1 cellular context compared by ENCODE assay signal in the genomic region with DNA sequence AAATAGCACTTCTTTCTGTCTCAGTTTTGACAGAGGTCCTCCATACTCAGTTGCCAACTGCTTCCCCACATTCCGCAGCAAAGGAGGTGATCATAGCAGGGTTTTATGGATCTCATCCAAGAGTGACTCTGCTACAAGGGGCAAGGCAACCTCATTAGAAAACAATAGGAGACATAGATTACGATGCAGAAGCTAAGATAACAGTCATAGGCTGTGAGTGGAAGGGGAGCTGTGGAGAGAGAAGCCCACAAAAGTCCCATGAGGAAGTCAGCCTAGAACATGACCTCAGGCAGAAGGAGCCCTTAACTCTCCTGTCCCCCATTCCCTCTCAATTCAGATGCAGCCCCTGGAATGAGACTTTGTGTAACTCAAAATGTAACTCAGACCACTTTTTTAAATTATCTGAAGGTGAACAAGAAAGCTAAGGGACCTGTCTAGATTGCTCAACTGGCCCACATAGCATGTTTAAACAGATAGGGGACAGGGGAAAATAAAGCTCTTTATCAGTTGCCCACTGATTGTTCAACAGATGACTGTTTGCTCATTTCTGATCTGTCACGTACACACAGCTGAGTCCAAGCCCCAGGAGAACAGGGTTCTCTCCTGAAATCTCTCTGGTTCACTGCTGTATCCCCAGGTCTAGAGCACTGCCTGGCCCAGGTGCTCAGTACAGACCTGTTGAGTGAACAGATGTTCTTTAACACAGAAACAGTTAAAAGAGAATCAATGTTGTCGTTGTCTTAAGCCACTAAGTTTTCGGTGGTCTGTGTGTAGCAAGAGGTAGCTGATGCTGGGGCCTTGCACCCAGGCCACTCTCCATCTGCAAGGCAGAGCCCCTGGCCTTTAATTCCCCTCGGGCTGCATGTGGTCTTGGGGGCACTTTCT.
TF ChIP-seq lines count a peak whose summit lies in the region.

No MANE protein-coding gene starts in this region.

TF ChIP-seq in HepG2, 621 proteins besides CTCF, POLR2A, EP300 and RAD21 (continued from another document and continues in another):
- TF ChIP-seq, protein P1, sequence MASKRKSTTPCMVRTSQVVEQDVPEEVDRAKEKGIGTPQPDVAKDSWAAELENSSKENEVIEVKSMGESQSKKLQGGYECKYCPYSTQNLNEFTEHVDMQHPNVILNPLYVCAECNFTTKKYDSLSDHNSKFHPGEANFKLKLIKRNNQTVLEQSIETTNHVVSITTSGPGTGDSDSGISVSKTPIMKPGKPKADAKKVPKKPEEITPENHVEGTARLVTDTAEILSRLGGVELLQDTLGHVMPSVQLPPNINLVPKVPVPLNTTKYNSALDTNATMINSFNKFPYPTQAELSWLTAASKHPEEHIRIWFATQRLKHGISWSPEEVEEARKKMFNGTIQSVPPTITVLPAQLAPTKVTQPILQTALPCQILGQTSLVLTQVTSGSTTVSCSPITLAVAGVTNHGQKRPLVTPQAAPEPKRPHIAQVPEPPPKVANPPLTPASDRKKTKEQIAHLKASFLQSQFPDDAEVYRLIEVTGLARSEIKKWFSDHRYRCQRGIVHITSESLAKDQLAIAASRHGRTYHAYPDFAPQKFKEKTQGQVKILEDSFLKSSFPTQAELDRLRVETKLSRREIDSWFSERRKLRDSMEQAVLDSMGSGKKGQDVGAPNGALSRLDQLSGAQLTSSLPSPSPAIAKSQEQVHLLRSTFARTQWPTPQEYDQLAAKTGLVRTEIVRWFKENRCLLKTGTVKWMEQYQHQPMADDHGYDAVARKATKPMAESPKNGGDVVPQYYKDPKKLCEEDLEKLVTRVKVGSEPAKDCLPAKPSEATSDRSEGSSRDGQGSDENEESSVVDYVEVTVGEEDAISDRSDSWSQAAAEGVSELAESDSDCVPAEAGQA (IDR thresholded peaks at IDR 0.05; ENCODE audit: low read depth): 0 out of 2 replicates have a peak, but pooled peaks have one; percentile 38
- TF ChIP-seq, protein P1 (CRISPR knock-in tag; IDR thresholded peaks at IDR 0.05; ENCODE audit: borderline replicate concordance): no peak
- TF ChIP-seq, protein P2, sequence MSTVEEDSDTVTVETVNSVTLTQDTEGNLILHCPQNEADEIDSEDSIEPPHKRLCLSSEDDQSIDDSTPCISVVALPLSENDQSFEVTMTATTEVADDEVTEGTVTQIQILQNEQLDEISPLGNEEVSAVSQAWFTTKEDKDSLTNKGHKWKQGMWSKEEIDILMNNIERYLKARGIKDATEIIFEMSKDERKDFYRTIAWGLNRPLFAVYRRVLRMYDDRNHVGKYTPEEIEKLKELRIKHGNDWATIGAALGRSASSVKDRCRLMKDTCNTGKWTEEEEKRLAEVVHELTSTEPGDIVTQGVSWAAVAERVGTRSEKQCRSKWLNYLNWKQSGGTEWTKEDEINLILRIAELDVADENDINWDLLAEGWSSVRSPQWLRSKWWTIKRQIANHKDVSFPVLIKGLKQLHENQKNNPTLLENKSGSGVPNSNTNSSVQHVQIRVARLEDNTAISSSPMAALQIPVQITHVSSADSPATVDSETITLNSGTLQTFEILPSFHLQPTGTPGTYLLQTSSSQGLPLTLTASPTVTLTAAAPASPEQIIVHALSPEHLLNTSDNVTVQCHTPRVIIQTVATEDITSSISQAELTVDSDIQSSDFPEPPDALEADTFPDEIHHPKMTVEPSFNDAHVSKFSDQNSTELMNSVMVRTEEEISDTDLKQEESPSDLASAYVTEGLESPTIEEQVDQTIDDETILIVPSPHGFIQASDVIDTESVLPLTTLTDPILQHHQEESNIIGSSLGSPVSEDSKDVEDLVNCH (CRISPR knock-in tag; IDR thresholded peaks at IDR 0.05): 0 out of 2 replicates have a peak, but pooled peaks have one; percentile 36
- TF ChIP-seq, protein P3, sequence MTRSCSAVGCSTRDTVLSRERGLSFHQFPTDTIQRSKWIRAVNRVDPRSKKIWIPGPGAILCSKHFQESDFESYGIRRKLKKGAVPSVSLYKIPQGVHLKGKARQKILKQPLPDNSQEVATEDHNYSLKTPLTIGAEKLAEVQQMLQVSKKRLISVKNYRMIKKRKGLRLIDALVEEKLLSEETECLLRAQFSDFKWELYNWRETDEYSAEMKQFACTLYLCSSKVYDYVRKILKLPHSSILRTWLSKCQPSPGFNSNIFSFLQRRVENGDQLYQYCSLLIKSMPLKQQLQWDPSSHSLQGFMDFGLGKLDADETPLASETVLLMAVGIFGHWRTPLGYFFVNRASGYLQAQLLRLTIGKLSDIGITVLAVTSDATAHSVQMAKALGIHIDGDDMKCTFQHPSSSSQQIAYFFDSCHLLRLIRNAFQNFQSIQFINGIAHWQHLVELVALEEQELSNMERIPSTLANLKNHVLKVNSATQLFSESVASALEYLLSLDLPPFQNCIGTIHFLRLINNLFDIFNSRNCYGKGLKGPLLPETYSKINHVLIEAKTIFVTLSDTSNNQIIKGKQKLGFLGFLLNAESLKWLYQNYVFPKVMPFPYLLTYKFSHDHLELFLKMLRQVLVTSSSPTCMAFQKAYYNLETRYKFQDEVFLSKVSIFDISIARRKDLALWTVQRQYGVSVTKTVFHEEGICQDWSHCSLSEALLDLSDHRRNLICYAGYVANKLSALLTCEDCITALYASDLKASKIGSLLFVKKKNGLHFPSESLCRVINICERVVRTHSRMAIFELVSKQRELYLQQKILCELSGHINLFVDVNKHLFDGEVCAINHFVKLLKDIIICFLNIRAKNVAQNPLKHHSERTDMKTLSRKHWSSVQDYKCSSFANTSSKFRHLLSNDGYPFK (CRISPR knock-in tag; IDR thresholded peaks at IDR 0.05; ENCODE audit: borderline replicate concordance): no peak
- TF ChIP-seq PHF21A (CRISPR knock-in tag; IDR thresholded peaks at IDR 0.05): peak; percentile 98
- TF ChIP-seq STAT5B (CRISPR knock-in tag; IDR thresholded peaks at IDR 0.05): 0 out of 2 replicates have a peak, but pooled peaks have one; percentile 21
- no peak for TF ChIP-seq ZNF337 (CRISPR knock-in tag; IDR thresholded peaks at IDR 0.05; ENCODE audit: borderline replicate concordance, low read depth)
- peak; percentile 71; the same call in 1 of the 2 replicates for TF ChIP-seq ZNF317 (CRISPR knock-in tag; IDR thresholded peaks at IDR 0.05)
- peak; percentile 98 for TF ChIP-seq TGIF2 (CRISPR knock-in tag; IDR thresholded peaks at IDR 0.05)
- no peak for TF ChIP-seq ARHGAP35 (CRISPR knock-in tag; IDR thresholded peaks at IDR 0.05; ENCODE audit: borderline replicate concordance)
- TF ChIP-seq RORA (CRISPR knock-in tag; IDR thresholded peaks at IDR 0.05): no peak
- 0 out of 2 replicates have a peak, but pooled peaks have one; percentile 29 for TF ChIP-seq ZSCAN20 (CRISPR knock-in tag; IDR thresholded peaks at IDR 0.05; ENCODE audit: borderline replicate concordance)
- TF ChIP-seq, protein P4, sequence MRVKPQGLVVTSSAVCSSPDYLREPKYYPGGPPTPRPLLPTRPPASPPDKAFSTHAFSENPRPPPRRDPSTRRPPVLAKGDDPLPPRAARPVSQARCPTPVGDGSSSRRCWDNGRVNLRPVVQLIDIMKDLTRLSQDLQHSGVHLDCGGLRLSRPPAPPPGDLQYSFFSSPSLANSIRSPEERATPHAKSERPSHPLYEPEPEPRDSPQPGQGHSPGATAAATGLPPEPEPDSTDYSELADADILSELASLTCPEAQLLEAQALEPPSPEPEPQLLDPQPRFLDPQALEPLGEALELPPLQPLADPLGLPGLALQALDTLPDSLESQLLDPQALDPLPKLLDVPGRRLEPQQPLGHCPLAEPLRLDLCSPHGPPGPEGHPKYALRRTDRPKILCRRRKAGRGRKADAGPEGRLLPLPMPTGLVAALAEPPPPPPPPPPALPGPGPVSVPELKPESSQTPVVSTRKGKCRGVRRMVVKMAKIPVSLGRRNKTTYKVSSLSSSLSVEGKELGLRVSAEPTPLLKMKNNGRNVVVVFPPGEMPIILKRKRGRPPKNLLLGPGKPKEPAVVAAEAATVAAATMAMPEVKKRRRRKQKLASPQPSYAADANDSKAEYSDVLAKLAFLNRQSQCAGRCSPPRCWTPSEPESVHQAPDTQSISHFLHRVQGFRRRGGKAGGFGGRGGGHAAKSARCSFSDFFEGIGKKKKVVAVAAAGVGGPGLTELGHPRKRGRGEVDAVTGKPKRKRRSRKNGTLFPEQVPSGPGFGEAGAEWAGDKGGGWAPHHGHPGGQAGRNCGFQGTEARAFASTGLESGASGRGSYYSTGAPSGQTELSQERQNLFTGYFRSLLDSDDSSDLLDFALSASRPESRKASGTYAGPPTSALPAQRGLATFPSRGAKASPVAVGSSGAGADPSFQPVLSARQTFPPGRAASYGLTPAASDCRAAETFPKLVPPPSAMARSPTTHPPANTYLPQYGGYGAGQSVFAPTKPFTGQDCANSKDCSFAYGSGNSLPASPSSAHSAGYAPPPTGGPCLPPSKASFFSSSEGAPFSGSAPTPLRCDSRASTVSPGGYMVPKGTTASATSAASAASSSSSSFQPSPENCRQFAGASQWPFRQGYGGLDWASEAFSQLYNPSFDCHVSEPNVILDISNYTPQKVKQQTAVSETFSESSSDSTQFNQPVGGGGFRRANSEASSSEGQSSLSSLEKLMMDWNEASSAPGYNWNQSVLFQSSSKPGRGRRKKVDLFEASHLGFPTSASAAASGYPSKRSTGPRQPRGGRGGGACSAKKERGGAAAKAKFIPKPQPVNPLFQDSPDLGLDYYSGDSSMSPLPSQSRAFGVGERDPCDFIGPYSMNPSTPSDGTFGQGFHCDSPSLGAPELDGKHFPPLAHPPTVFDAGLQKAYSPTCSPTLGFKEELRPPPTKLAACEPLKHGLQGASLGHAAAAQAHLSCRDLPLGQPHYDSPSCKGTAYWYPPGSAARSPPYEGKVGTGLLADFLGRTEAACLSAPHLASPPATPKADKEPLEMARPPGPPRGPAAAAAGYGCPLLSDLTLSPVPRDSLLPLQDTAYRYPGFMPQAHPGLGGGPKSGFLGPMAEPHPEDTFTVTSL (CRISPR knock-in tag; IDR thresholded peaks at IDR 0.05; ENCODE audit: borderline replicate concordance): peak; percentile 81; the same call in 1 of the 2 replicates
- no peak for TF ChIP-seq NFATC3 (CRISPR knock-in tag; IDR thresholded peaks at IDR 0.05)
- TF ChIP-seq ZKSCAN8 (CRISPR knock-in tag; IDR thresholded peaks at IDR 0.05; ENCODE audit: borderline replicate concordance): peak; percentile 58; the same call in 1 of the 2 replicates
- TF ChIP-seq NCOA2 (CRISPR knock-in tag; IDR thresholded peaks at IDR 0.05): peak; percentile 91
- TF ChIP-seq ZBTB42 (CRISPR knock-in tag; IDR thresholded peaks at IDR 0.05): no peak
- no peak for TF ChIP-seq KLF9 (CRISPR knock-in tag; IDR thresholded peaks at IDR 0.05; ENCODE audit: low read depth)
- TF ChIP-seq, protein P5, sequence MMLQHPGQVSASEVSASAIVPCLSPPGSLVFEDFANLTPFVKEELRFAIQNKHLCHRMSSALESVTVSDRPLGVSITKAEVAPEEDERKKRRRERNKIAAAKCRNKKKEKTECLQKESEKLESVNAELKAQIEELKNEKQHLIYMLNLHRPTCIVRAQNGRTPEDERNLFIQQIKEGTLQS (CRISPR knock-in tag; IDR thresholded peaks at IDR 0.05): 0 out of 2 replicates have a peak, but pooled peaks have one; percentile 35
- TF ChIP-seq FOXP1 (IDR thresholded peaks at IDR 0.05): no peak
- peak; percentile 82; the same call in 1 of the 2 replicates for TF ChIP-seq FOXP1 (CRISPR knock-in tag; IDR thresholded peaks at IDR 0.05)
- TF ChIP-seq REPIN1 (CRISPR knock-in tag; IDR thresholded peaks at IDR 0.05; ENCODE audit: borderline replicate concordance, low read depth): no peak
- peak; percentile 53; the same call in 1 of the 2 replicates for TF ChIP-seq GATAD1 (CRISPR knock-in tag; IDR thresholded peaks at IDR 0.05)
- no peak; the same call in 1 of the 2 replicates for TF ChIP-seq ZNF253 (CRISPR knock-in tag; IDR thresholded peaks at IDR 0.05; ENCODE audit: borderline replicate concordance)
- no peak for TF ChIP-seq ETV6 (CRISPR knock-in tag; conservative IDR thresholded peaks at IDR 0.05)
- TF ChIP-seq MED13 (CRISPR knock-in tag; IDR thresholded peaks at IDR 0.05): peak; percentile 92
- TF ChIP-seq ZNF563 (CRISPR knock-in tag; IDR thresholded peaks at IDR 0.05): no peak
- peak; percentile 53; the same call in 1 of the 2 replicates for TF ChIP-seq JUND (CRISPR knock-in tag; IDR thresholded peaks at IDR 0.05)
- TF ChIP-seq ZSCAN12 (CRISPR knock-in tag; IDR thresholded peaks at IDR 0.05): no peak
- TF ChIP-seq ZNF879 (CRISPR knock-in tag; IDR thresholded peaks at IDR 0.05): no peak
- TF ChIP-seq RARA (CRISPR knock-in tag; IDR thresholded peaks at IDR 0.05): peak; percentile 69; the same call in 1 of the 2 replicates
- TF ChIP-seq SALL1 (CRISPR knock-in tag; IDR thresholded peaks at IDR 0.05): peak; percentile 83
- TF ChIP-seq, protein P6, sequence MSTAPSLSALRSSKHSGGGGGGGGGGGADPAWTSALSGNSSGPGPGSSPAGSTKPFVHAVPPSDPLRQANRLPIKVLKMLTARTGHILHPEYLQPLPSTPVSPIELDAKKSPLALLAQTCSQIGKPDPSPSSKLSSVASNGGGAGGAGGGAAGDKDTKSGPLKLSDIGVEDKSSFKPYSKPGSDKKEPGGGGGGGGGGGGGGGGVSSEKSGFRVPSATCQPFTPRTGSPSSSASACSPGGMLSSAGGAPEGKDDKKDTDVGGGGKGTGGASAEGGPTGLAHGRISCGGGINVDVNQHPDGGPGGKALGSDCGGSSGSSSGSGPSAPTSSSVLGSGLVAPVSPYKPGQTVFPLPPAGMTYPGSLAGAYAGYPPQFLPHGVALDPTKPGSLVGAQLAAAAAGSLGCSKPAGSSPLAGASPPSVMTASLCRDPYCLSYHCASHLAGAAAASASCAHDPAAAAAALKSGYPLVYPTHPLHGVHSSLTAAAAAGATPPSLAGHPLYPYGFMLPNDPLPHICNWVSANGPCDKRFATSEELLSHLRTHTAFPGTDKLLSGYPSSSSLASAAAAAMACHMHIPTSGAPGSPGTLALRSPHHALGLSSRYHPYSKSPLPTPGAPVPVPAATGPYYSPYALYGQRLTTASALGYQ (CRISPR knock-in tag; IDR thresholded peaks at IDR 0.05): peak; percentile 95
- TF ChIP-seq, protein P7, sequence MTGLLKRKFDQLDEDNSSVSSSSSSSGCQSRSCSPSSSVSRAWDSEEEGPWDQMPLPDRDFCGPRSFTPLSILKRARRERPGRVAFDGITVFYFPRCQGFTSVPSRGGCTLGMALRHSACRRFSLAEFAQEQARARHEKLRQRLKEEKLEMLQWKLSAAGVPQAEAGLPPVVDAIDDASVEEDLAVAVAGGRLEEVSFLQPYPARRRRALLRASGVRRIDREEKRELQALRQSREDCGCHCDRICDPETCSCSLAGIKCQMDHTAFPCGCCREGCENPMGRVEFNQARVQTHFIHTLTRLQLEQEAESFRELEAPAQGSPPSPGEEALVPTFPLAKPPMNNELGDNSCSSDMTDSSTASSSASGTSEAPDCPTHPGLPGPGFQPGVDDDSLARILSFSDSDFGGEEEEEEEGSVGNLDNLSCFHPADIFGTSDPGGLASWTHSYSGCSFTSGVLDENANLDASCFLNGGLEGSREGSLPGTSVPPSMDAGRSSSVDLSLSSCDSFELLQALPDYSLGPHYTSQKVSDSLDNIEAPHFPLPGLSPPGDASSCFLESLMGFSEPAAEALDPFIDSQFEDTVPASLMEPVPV (CRISPR knock-in tag; IDR thresholded peaks at IDR 0.05): no peak
